Comparison of ENCODE assay signal across 14 cellular contexts in genomic region chr5:132059043-132059695, GRCh38. TPM values are rescaled to one million over a fixed set of nuclear protein-coding genes. Genes with fewer than 3 reads are reported as not detected.
DNase-seq lines count a peak whose midpoint lies in the region; ATAC-seq, FAIRE-seq and TF ChIP-seq lines count a peak whose summit lies in the region.
"Had no signal": no experiment of that assay in that cellular context is flagged by ENCODE, and none has a peak within 500 bp of the region (broad histone marks: within the 10 kb centered on the region; RNA-seq: fewer than 3 reads in every experiment).

No MANE protein-coding gene starts in this region.

- no peak for TF ChIP-seq CTCF in kidney (IDR thresholded peaks at IDR 0.05; ENCODE audit: borderline replicate concordance, extremely low read depth, insufficient read depth)
- TF ChIP-seq CTCF in suprapubic skin (IDR thresholded peaks at IDR 0.05) = no peak
- no peak for TF ChIP-seq CTCF in RWPE1 (conservative IDR thresholded peaks at IDR 0.05; ENCODE audit: low read depth)

- H3K27me3 Mint-ChIP-seq in activated CD4-positive, alpha-beta T cell treated with anti-CD3 and anti-CD28 coated beads for 36 hours = peaks cover 2% of the 10 kb centered on the region
- H3K27me3 Mint-ChIP-seq in activated T-cell treated with anti-CD3 and anti-CD28 coated beads, Interleukin-2, amount 50 U/mL, for 24 hours = no peaks in the 10 kb centered on the region

- intact Hi-C loops in activated CD4-positive, alpha-beta T cell treated with anti-CD3 and anti-CD28 coated beads for 36 hours (cut with DNase I, micrococcal nuclease) = no loop called here
- intact Hi-C loops in kidney (cut with DNase I) = no loop called here

- no peaks in the 10 kb centered on the region for H3K9me3 Mint-ChIP-seq in activated CD4-positive, alpha-beta T cell treated with anti-CD3 and anti-CD28 coated beads for 36 hours (ENCODE audit: low read depth)
- H3K9me3 Mint-ChIP-seq in activated T-cell treated with anti-CD3 and anti-CD28 coated beads, Interleukin-2, amount 50 U/mL, for 24 hours = no peaks in the 10 kb centered on the region

- peaks cover 33% of the 10 kb centered on the region for H3K4me1 Mint-ChIP-seq in activated CD4-positive, alpha-beta T cell treated with anti-CD3 and anti-CD28 coated beads for 36 hours
- peaks cover 76% of the 10 kb centered on the region for H3K4me1 Mint-ChIP-seq in activated T-cell treated with anti-CD3 and anti-CD28 coated beads, Interleukin-2, amount 50 U/mL, for 24 hours (ENCODE audit: low read depth)

- H3K27ac Mint-ChIP-seq in activated CD4-positive, alpha-beta T cell treated with anti-CD3 and anti-CD28 coated beads for 36 hours = peak overlapping the region; percentile 9
- peak overlapping the region; percentile 37 for H3K27ac Mint-ChIP-seq in activated T-cell treated with anti-CD3 and anti-CD28 coated beads, Interleukin-2, amount 50 U/mL, for 24 hours

- CTCF ChIA-PET in activated CD4-positive, alpha-beta T cell treated with anti-CD3 and anti-CD28 coated beads for 36 hours (lab: Charles Lee) = no interaction called here
- CTCF ChIA-PET in RWPE1 (lab: Yijun Ruan, JAX) = no interaction called here

- H3K27ac ChIP-seq in kidney (ENCODE audit: low read depth in 2 of 2, low read length in 2 of 2) (no peak overlapping the region), suprapubic skin (no peak overlapping the region), RWPE1 (no peak overlapping the region)
- H3K27ac ChIP-seq: tibial artery had no signal

- ATAC-seq in activated CD4-positive, alpha-beta T cell treated with anti-CD3 and anti-CD28 coated beads for 36 hours = peak; percentile 22

- H3K27me3 ChIP-seq in suprapubic skin = no peaks in the 10 kb centered on the region
- H3K27me3 ChIP-seq: tibial artery had no signal

- FAIRE-seq in kidney (lab: Jason Lieb, UNC) = no peak
- FAIRE-seq: islet of Langerhans had no signal

- POLR2A ChIA-PET in activated CD4-positive, alpha-beta T cell treated with anti-CD3 and anti-CD28 coated beads for 36 hours (lab: Charles Lee) = no interaction called here
- POLR2A ChIA-PET in RWPE1 (lab: Yijun Ruan, JAX; ENCODE audit: low non-redundant PET) = no interaction called here

- TF ChIP-seq POLR2A in suprapubic skin (IDR thresholded peaks at IDR 0.05) = no peak

- H3K9ac ChIP-seq in kidney (ENCODE audit: low read length in 2 of 2) = no peak overlapping the region

- DNase-seq in activated CD4-positive, alpha-beta T cell treated with anti-CD3 and anti-CD28 coated beads for 36 hours = peak; percentile 35
- no peak for DNase-seq in activated CD4-positive, alpha-beta T cell treated with anti-CD3 and anti-CD28 coated beads for 4 hours
- DNase-seq in activated T-cell treated with anti-CD3 and anti-CD28 coated beads, Interleukin-2, amount 50 U/mL, for 24 hours = peak; percentile 37
- DNase-seq in kidney (peak; percentile 38), suprapubic skin (ENCODE audit: low spot score in 2 of 2) (peak; percentile 52 to 68), amniotic stem cell (lab: John Stamatoyannopoulos, UW) (no peak), RWPE1 (ENCODE audit: low spot score) (no peak), HuH-7 (ENCODE audit: low spot score) (no peak)
- DNase-seq: Kasumi-1; stimulated activated CD4-positive, alpha-beta T cell treated with anti-CD3 and anti-CD28 coated beads, Interleukin-4, amount 100 ng/mL, for 4 hours had no signal

- H3K36me3 ChIP-seq in kidney (ENCODE audit: control insufficient read depth in 1 of 2, insufficient read depth in 2 of 2, low read length in 2 of 2) (no peaks in the 10 kb centered on the region), suprapubic skin (no peaks in the 10 kb centered on the region)
- H3K36me3 ChIP-seq: tibial artery had no signal

- H3K4me1 ChIP-seq in kidney (ENCODE audit: control insufficient read depth in 1 of 2, insufficient read depth in 1 of 2, low read depth in 1 of 2, low read length in 2 of 2) (no peaks in the 10 kb centered on the region), suprapubic skin (no peaks in the 10 kb centered on the region)
- H3K4me1 ChIP-seq: tibial artery had no signal

- H3K9me3 ChIP-seq in kidney (ENCODE audit: control insufficient read depth in 1 of 2, low read length in 2 of 2) = no peaks in the 10 kb centered on the region
- H3K9me3 ChIP-seq in suprapubic skin = no peaks in the 10 kb centered on the region
- H3K9me3 ChIP-seq: tibial artery had no signal

- H3K36me3 Mint-ChIP-seq in activated CD4-positive, alpha-beta T cell treated with anti-CD3 and anti-CD28 coated beads for 36 hours (ENCODE audit: low read depth) = no peaks in the 10 kb centered on the region
- no peaks in the 10 kb centered on the region for H3K36me3 Mint-ChIP-seq in activated T-cell treated with anti-CD3 and anti-CD28 coated beads, Interleukin-2, amount 50 U/mL, for 24 hours (ENCODE audit: low read depth)

- WGBS in suprapubic skin = 88% methylated on average over 9 of the region's 9 CpGs

- H3K4me3 Mint-ChIP-seq in activated CD4-positive, alpha-beta T cell treated with anti-CD3 and anti-CD28 coated beads for 36 hours = no peak overlapping the region
- H3K4me3 Mint-ChIP-seq in activated T-cell treated with anti-CD3 and anti-CD28 coated beads, Interleukin-2, amount 50 U/mL, for 24 hours = no peak overlapping the region

- H3K4me3 ChIP-seq in kidney (ENCODE audit: low read length in 2 of 2) = no peak overlapping the region
- no peak overlapping the region for H3K4me3 ChIP-seq in suprapubic skin
- H3K4me3 ChIP-seq: tibial artery had no signal

- TF ChIP-seq EP300 in suprapubic skin (IDR thresholded peaks at IDR 0.05) = no peak

RNA-seq across cellular contexts. Expression of gene IL3, which starts 1.3 kb away (rescaled TPM):
- total RNA-seq in activated CD4-positive, alpha-beta T cell treated with anti-CD3 and anti-CD28 coated beads for 36 hours = 10 to 100 TPM; 10.8 to 11.6 TPM
- total RNA-seq in kidney (not detected), suprapubic skin (not detected)
- polyA plus RNA-seq in kidney (ENCODE audit: insufficient read depth, low read depth, low replicate concordance) = not detected
- total RNA-seq: A673, NCI-H460 had no signal

RNA-seq across cellular contexts. Expression of gene CSF2, which starts 14.4 kb away (rescaled TPM):
- 10 to 100 TPM; 52.6 to 59.5 TPM for total RNA-seq in activated CD4-positive, alpha-beta T cell treated with anti-CD3 and anti-CD28 coated beads for 36 hours
- total RNA-seq in kidney = not detected
- polyA plus RNA-seq in kidney (ENCODE audit: insufficient read depth, low read depth, low replicate concordance) = not detected
- not detected for total RNA-seq in suprapubic skin
- total RNA-seq: A673, NCI-H460 had no signal

RNA-seq across cellular contexts. Expression of gene ACSL6, which starts 47.7 kb away (rescaled TPM):
- total RNA-seq in activated CD4-positive, alpha-beta T cell treated with anti-CD3 and anti-CD28 coated beads for 36 hours = 1 to 10 TPM; 3.1 to 3.3 TPM
- total RNA-seq in kidney = 1.4 TPM
- 2.1 TPM for polyA plus RNA-seq in kidney (ENCODE audit: insufficient read depth, low read depth, low replicate concordance)
- under 1 TPM in 3 of 4 donors, not detected in 1; 0.21 to 0.89 (median 0.23) TPM for total RNA-seq in suprapubic skin
- total RNA-seq: A673 had no signal

Comparison
In these comparisons a context has a peak if more than half of its experiments do, and no peak if none do; other contexts are left out.
1. DNase-seq: peak in activated CD4-positive, alpha-beta T cell treated with anti-CD3 and anti-CD28 coated beads for 36 hours (single experiment), activated T-cell treated with anti-CD3 and anti-CD28 coated beads, Interleukin-2, amount 50 U/mL, for 24 hours (single experiment), kidney (single experiment) and suprapubic skin (2 of 2); none in activated CD4-positive, alpha-beta T cell treated with anti-CD3 and anti-CD28 coated beads for 4 hours (0 of 2), amniotic stem cell (single experiment), RWPE1 (single experiment) and HuH-7 (single experiment).
2. RNA of gene IL3, which starts 1.3 kb away (total RNA-seq): 10.8 to 11.6 TPM in activated CD4-positive, alpha-beta T cell treated with anti-CD3 and anti-CD28 coated beads for 36 hours; not detected in kidney (single experiment) and not detected in suprapubic skin; every median in the first group is over 10 times any median in the second.
3. RNA of gene CSF2, which starts 14.4 kb away (total RNA-seq): 52.6 to 59.5 TPM in activated CD4-positive, alpha-beta T cell treated with anti-CD3 and anti-CD28 coated beads for 36 hours; not detected in kidney (single experiment) and not detected in suprapubic skin; every median in the first group is over 10 times any median in the second.